In the genomic region with DNA sequence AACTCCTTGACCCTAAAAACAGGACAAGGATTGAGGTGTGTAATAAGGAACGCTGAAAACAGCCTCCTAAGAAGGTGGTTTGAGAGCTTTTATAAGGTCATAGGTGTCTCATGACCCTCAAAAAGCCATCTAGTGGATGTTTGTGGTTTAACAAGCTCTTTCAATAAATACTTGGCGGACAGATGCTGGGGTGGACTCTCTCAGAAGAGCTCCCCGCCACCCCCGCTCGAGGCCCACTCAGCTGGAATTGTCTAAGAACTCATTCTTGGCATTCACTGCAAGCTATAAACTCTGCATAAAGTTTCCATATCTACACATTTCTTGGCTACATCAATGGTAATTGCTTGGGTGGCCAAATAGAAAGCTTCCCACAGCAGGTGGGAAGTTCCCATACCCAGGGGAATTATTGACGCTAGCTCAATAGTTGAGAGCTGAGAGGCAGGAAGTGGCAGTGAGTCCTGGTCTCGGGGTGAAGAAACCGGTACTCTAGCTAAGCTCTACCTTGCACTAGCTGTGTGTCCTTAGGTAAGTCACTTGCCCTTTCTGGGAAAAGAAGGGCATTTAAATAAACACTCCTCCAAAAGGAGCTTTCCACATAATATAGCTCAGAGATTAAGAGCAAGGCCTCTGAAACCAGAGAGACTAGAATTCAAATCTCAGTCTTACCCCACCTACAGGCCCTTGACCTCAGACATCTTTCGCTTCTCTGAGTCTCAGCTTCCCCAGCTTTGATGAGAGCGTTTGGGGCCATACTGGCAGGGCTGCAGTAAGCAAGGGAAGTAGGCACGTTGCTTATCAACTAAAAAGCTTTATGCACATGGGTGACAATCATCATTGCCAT, we compare ENCODE assay signal across 8 cellular contexts. TPM values are rescaled to one million over a fixed set of nuclear protein-coding genes. Genes with fewer than 3 reads are reported as not detected.
A peak's percentile ranks its signal among the peaks of the same experiment; 100 is the strongest.
DNase-seq lines count a peak whose midpoint lies in the region; ATAC-seq, FAIRE-seq and TF ChIP-seq lines count a peak whose summit lies in the region.

No MANE protein-coding gene starts in this region.

- ATAC-seq in A549 = peak; percentile 52 to 73; a peak in 3 of 6 replicates
- ATAC-seq in GM18502 (IDR thresholded peaks at IDR 0.05; ENCODE audit: poor library complexity, unreplicated experiment) = peak; percentile 71
- peak; percentile 77 for ATAC-seq in HG02759 (IDR thresholded peaks at IDR 0.05; ENCODE audit: unreplicated experiment)

- peaks cover 23% of the 10 kb centered on the region for H3K27me3 Mint-ChIP-seq in activated CD4-positive, alpha-beta T cell treated with anti-CD3 and anti-CD28 coated beads, Interleukin-2, amount 10 ng/mL, durations not matched to agents 7 days and 5 days

- POLR2A ChIA-PET in A549 (lab: Yijun Ruan, JAX) = no interaction called here
- POLR2A ChIA-PET in activated CD4-positive, alpha-beta T cell treated with anti-CD3 and anti-CD28 coated beads, Interleukin-2, amount 10 ng/mL, durations not matched to agents 7 days and 5 days (lab: Charles Lee) = no interaction called here

- CTCF ChIA-PET in A549 (lab: Yijun Ruan, JAX) = interaction anchor here (1.2 to 8.1 kb wide), 11 partner anchors 8 to 400 kb away, joined by 3 to 129 read pairs (median 5); no protein-coding TSS in a partner anchor
- CTCF ChIA-PET in activated CD4-positive, alpha-beta T cell treated with anti-CD3 and anti-CD28 coated beads, Interleukin-2, amount 10 ng/mL, durations not matched to agents 7 days and 5 days (lab: Charles Lee) = interaction anchor here (0.6 to 1.4 kb wide), 5 partner anchors 10 to 413 kb away, joined by 3 to 4 read pairs (median 3); no protein-coding TSS in a partner anchor

- no peaks in the 10 kb centered on the region for H3K4me1 Mint-ChIP-seq in activated CD4-positive, alpha-beta T cell treated with anti-CD3 and anti-CD28 coated beads, Interleukin-2, amount 10 ng/mL, durations not matched to agents 7 days and 5 days

- H3K4me3 Mint-ChIP-seq in activated CD4-positive, alpha-beta T cell treated with anti-CD3 and anti-CD28 coated beads, Interleukin-2, amount 10 ng/mL, durations not matched to agents 7 days and 5 days = no peak overlapping the region

- H3K27ac Mint-ChIP-seq in activated CD4-positive, alpha-beta T cell treated with anti-CD3 and anti-CD28 coated beads, Interleukin-2, amount 10 ng/mL, durations not matched to agents 7 days and 5 days = no peak overlapping the region

- TF ChIP-seq EP300 in A549 (IDR thresholded peaks at IDR 0.05) = no peak

- H3K9me3 Mint-ChIP-seq in activated CD4-positive, alpha-beta T cell treated with anti-CD3 and anti-CD28 coated beads, Interleukin-2, amount 10 ng/mL, durations not matched to agents 7 days and 5 days = no peaks in the 10 kb centered on the region

- no peak for FAIRE-seq in A549 (lab: Jason Lieb, UNC)

- DNase-seq in A549 (ENCODE audit: low read depth in 1 of 2, low spot score in 1 of 2) (peak in 1 of 2 experiments; percentile 36), NCI-H2029 (lab: John Stamatoyannopoulos, UW) (peak; percentile 66), iPS-NIHi11 (ENCODE audit: low spot score) (peak; percentile 36), kidney glomerular epithelial cell (lab: John Stamatoyannopoulos, UW) (no peak)
- DNase-seq in activated CD4-positive, alpha-beta T cell treated with anti-CD3 and anti-CD28 coated beads, Interleukin-2, amount 10 ng/mL, durations not matched to agents 7 days and 5 days = no peak
- no peak for DNase-seq in activated CD8-positive, alpha-beta memory T cell treated with anti-CD3 and anti-CD28 coated beads, Interleukin-2, amount 50 U/mL, for 48 hours

- peak; percentile 33 for TF ChIP-seq CTCF in A549 (IDR thresholded peaks at IDR 0.05)

- 33% methylated on average over 11 of the region's 11 CpGs for WGBS in A549 (ENCODE audit: missing lambda C conversion rate)

- no peak for TF ChIP-seq POLR2A in A549 (IDR thresholded peaks at IDR 0.05; ENCODE audit: low read length)

- H3K4me2 ChIP-seq in A549 = no peak overlapping the region

- no peaks in the 10 kb centered on the region for H3K4me1 ChIP-seq in A549

- no peak overlapping the region for H3K4me3 ChIP-seq in A549

- TF ChIP-seq RAD21 in A549 (conservative IDR thresholded peaks at IDR 0.05 in 1 of 2, IDR thresholded peaks at IDR 0.05 in 1 of 2) = peak in 1 of 2 experiments; percentile 20; a peak in 2 of 5 replicates

- no peaks in the 10 kb centered on the region for H3K9me3 ChIP-seq in A549

- H3K27ac ChIP-seq in A549 = no peak overlapping the region

- H3K36me3 Mint-ChIP-seq in activated CD4-positive, alpha-beta T cell treated with anti-CD3 and anti-CD28 coated beads, Interleukin-2, amount 10 ng/mL, durations not matched to agents 7 days and 5 days (ENCODE audit: low read depth) = no peaks in the 10 kb centered on the region

TF ChIP-seq in A549, 52 proteins besides CTCF, POLR2A, EP300 and RAD21:
- no peak for TF ChIP-seq RCOR1 (IDR thresholded peaks at IDR 0.05; ENCODE audit: low read depth, low read length)

RNA-seq across cellular contexts. Expression of gene MS4A15, which starts 6.4 kb away (rescaled TPM):
- not detected in 2 replicates for polyA plus RNA-seq in A549 (2011; rRNA removed)
- polyA plus RNA-seq in A549 (2012; cell fraction: cytosol; rRNA removed) = 0.03 TPM in 1 of 2 replicates, not detected in the other
- polyA plus RNA-seq in A549 (2012; cell fraction: nucleus; rRNA removed) = not detected in 2 replicates
- polyA plus RNA-seq in A549 (2017; fragmentation: RNase III; extraction: RNeasy Plus Mini Kit Qiagen cat#74134 plus additional on column Dnase treatment) = not detected in 3 replicates
- not detected in 2 replicates for polyA minus RNA-seq in A549 (2011; rRNA and poly(A)+ RNA removed)
- not detected for total RNA-seq in activated CD4-positive, alpha-beta T cell treated with anti-CD3 and anti-CD28 coated beads, Interleukin-2, amount 10 ng/mL, durations not matched to agents 7 days and 5 days

RNA-seq across cellular contexts. Expression of gene MS4A10, which starts 22.1 kb away (rescaled TPM):
- polyA plus RNA-seq in A549 (2011; rRNA removed) = not detected in 2 replicates
- polyA plus RNA-seq in A549 (2012; cell fraction: cytosol; rRNA removed) = not detected in 2 replicates
- not detected in 2 replicates for polyA plus RNA-seq in A549 (2012; cell fraction: nucleus; rRNA removed)
- not detected in 3 replicates for polyA plus RNA-seq in A549 (2017; fragmentation: RNase III; extraction: RNeasy Plus Mini Kit Qiagen cat#74134 plus additional on column Dnase treatment)
- not detected in 2 replicates for polyA minus RNA-seq in A549 (2011; rRNA and poly(A)+ RNA removed)
- total RNA-seq in activated CD4-positive, alpha-beta T cell treated with anti-CD3 and anti-CD28 coated beads, Interleukin-2, amount 10 ng/mL, durations not matched to agents 7 days and 5 days = not detected

RNA-seq across cellular contexts. Expression of gene MS4A18, which starts 38.6 kb away (rescaled TPM):
- not detected in 2 replicates for polyA plus RNA-seq in A549 (2011; rRNA removed)
- polyA plus RNA-seq in A549 (2012; cell fraction: cytosol; rRNA removed) = not detected in 2 replicates
- polyA plus RNA-seq in A549 (2012; cell fraction: nucleus; rRNA removed) = not detected in 2 replicates
- polyA plus RNA-seq in A549 (2017; fragmentation: RNase III; extraction: RNeasy Plus Mini Kit Qiagen cat#74134 plus additional on column Dnase treatment) = not detected in 3 replicates
- not detected in 2 replicates for polyA minus RNA-seq in A549 (2011; rRNA and poly(A)+ RNA removed)
- total RNA-seq in activated CD4-positive, alpha-beta T cell treated with anti-CD3 and anti-CD28 coated beads, Interleukin-2, amount 10 ng/mL, durations not matched to agents 7 days and 5 days = not detected

Comparison
In these comparisons a context has a peak if more than half of its experiments do, and no peak if none do; other contexts are left out.
1. DNase-seq: peak in NCI-H2029 (single experiment) and iPS-NIHi11 (single experiment); none in kidney glomerular epithelial cell (single experiment), activated CD4-positive, alpha-beta T cell treated with anti-CD3 and anti-CD28 coated beads, Interleukin-2, amount 10 ng/mL, durations not matched to agents 7 days and 5 days (single experiment) and activated CD8-positive, alpha-beta memory T cell treated with anti-CD3 and anti-CD28 coated beads, Interleukin-2, amount 50 U/mL, for 48 hours (single experiment).
2. Peak in every context shown above with its lines, with median percentiles within 50 percentile points of each other: ATAC-seq.